Comparison of ENCODE assay signal across 8 cellular contexts in the genomic region with DNA sequence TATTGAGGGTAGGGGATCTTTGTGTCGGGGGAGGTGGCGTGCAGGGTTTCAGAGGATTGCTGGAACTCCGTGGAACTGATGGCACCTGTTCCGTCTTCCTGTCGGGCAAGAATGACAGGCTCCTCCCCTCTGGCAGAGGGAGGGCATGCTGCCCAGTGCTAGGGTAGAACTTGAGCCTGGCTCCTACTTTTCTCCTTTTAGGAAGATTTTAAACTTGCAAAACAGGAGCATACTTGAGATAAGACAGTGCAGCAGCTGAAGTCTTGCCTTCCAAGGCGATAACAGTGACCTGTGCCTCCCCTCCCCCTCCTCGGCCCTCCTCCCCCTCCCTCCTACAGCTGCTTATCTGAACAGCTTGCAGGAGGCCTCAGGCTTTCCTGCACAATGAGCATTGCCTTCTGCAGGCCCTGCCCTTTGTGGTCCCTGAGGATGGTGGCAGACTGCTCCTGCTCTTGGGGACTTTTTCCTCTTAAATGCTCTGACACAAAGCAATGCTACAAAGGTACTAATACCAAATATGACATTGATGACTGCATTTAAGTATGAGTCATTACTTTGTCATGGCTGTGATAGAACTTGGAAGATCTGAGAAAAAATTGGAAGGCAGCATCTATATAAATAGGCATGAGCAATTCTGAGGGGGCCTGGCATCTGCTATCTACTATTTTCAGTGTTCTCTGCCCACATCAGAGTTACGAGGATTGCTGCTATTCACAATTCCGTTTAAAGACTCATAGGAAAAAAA. TPM values are rescaled to one million over a fixed set of nuclear protein-coding genes. Genes with fewer than 3 reads are reported as not detected.
DNase-seq lines count a peak whose midpoint lies in the region; ATAC-seq and TF ChIP-seq lines count a peak whose summit lies in the region.

No MANE protein-coding gene starts in this region.

- H3K27ac ChIP-seq in Panc1 (ENCODE audit: low read length) (peak overlapping the region; percentile 17; the same call in 1 of the 2 replicates), body of pancreas (peak overlapping the region; percentile 90 to 96 (median 92)), iPS-18a (ENCODE audit: low read length) (no peak overlapping the region), sigmoid colon (peak overlapping the region; percentile 89 to 98 (median 95))

- POLR2A ChIA-PET in Panc1 (lab: Charles Lee), result interaction anchor here (0.6 kb wide), 1 partner anchor 16 kb away, joined by 4 read pairs; no protein-coding TSS in a partner anchor

- no TSS peak for BruUV-seq in Panc1 (replicated peaks; lab: Mats Ljungman, UMichigan)

- ATAC-seq in Panc1, result no peak
- peak; percentile 30 for ATAC-seq in body of pancreas
- no peak for ATAC-seq in HG02938 (IDR thresholded peaks at IDR 0.05; ENCODE audit: unreplicated experiment)
- ATAC-seq in HG03378 (IDR thresholded peaks at IDR 0.05; ENCODE audit: unreplicated experiment), result no peak

- H3K27me3 ChIP-seq in Panc1 (ENCODE audit: control insufficient read depth, insufficient read depth, low read length) (no peaks in the 10 kb centered on the region), body of pancreas (no peaks in the 10 kb centered on the region), iPS-18a (ENCODE audit: control insufficient read depth, insufficient read depth, low read length) (peaks cover 44% of the 10 kb centered on the region), sigmoid colon (no peaks in the 10 kb centered on the region)

- in situ Hi-C loops in Panc1 (cut with HindIII; ENCODE audit: low pct_unique_long_range_greater_than_20kb, low sequenced_read_pairs), result no loop called here

- H3K36me3 ChIP-seq in Panc1 (ENCODE audit: control insufficient read depth, insufficient read depth, low read length) (no peaks in the 10 kb centered on the region), body of pancreas (replicated peaks in 1 of 2; ENCODE audit: insufficient read depth in 1 of 2, low read depth in 2 of 2) (no peaks in the 10 kb centered on the region), iPS-18a (ENCODE audit: control insufficient read depth, low read depth, low read length) (no peaks in the 10 kb centered on the region), sigmoid colon (no peaks in the 10 kb centered on the region)

- peak overlapping the region; percentile 59 for H3K9ac ChIP-seq in iPS-18a (ENCODE audit: low read length)

- H3K4me3 ChIP-seq in Panc1 (ENCODE audit: low read depth in 2 of 2, low read length in 2 of 2), result peak overlapping the region; percentile 41 to 61
- H3K4me3 ChIP-seq in body of pancreas, result peak overlapping the region in 1 of 2 donors; percentile 74
- H3K4me3 ChIP-seq in iPS-18a (ENCODE audit: low read length), result peak overlapping the region; percentile 68
- peak overlapping the region; percentile 60 to 94 (median 82) for H3K4me3 ChIP-seq in sigmoid colon

- TF ChIP-seq CTCF in Panc1 (IDR thresholded peaks at IDR 0.05), result no peak
- TF ChIP-seq CTCF in body of pancreas (IDR thresholded peaks at IDR 0.05), result no peak
- no peak for TF ChIP-seq CTCF in sigmoid colon (IDR thresholded peaks at IDR 0.05)

- WGBS in body of pancreas, 2 donors, result 17 to 21% methylated on average over 9 of the region's 9 CpGs
- whole genome bisulfite sequencing in sigmoid colon, 2 donors, result 22 to 30% methylated on average over 9 of the region's 9 CpGs

- no peak for TF ChIP-seq EP300 in sigmoid colon (IDR thresholded peaks at IDR 0.05)

- H3K4me1 ChIP-seq in Panc1 (ENCODE audit: control insufficient read depth, insufficient read depth, low read length) (peaks cover 5% of the 10 kb centered on the region), body of pancreas (peaks cover 40% of the 10 kb centered on the region), iPS-18a (ENCODE audit: control insufficient read depth, low read depth, low read length) (peaks cover 25% of the 10 kb centered on the region), sigmoid colon (peaks cover 0 to 43% (median 35%) of the 10 kb centered on the region in 4 donors)

- peak in 1 of 3 donors; percentile 0 for TF ChIP-seq POLR2A in body of pancreas (IDR thresholded peaks at IDR 0.05)
- TF ChIP-seq POLR2A in sigmoid colon (IDR thresholded peaks at IDR 0.05), result no peak

- H3K9me3 ChIP-seq in Panc1 (ENCODE audit: control insufficient read depth, insufficient read depth, low read depth, low read length) (no peaks in the 10 kb centered on the region), body of pancreas (no peaks in the 10 kb centered on the region), iPS-18a (ENCODE audit: control insufficient read depth, low read depth, low read length) (no peaks in the 10 kb centered on the region), sigmoid colon (no peaks in the 10 kb centered on the region)

- intact Hi-C loops in Panc1 (cut with micrococcal nuclease; ENCODE audit: unreplicated experiment), result loop anchor here (10.0 kb wide), 1 partner anchor 318 kb away; no protein-coding TSS in a partner anchor
- intact Hi-C loops in body of pancreas (cut with DNase I), result no loop called here
- intact Hi-C loops in sigmoid colon (cut with DNase I), result loop anchor here (1.0 kb wide), 2 partner anchors 17 to 285 kb away; no protein-coding TSS in a partner anchor

- DNase-seq in NCI-H2107 treated with DMSO at 0.1 percent for 48 hours (lab: John Stamatoyannopoulos, UW; ENCODE audit: unreplicated experiment) (peak; percentile 50), NCI-H2107 (lab: John Stamatoyannopoulos, UW) (no peak), Panc1 (ENCODE audit: low read depth, low spot score) (no peak), body of pancreas (peak; percentile 74 to 86 (median 82)), sigmoid colon (no peak)

- CTCF ChIA-PET in Panc1 (lab: Charles Lee), result interaction anchor here (1.1 kb wide), 1 partner anchor 493 kb away, joined by 6 read pairs; no protein-coding TSS in a partner anchor

RNA-seq across cellular contexts. Expression of a gene that starts 1.9 kb away (rescaled TPM):
- 1.2 TPM for total RNA-seq in Panc1 (2021; ENCODE audit: unreplicated experiment)
- polyA plus RNA-seq in Panc1 (2012; ENCODE audit: insufficient read length), result 3.3 TPM
- 10 to 100 TPM; 30.3 to 54.2 TPM for total RNA-seq in body of pancreas
- total RNA-seq in sigmoid colon, result 10 to 100 TPM in 3 of 4 donors, 1 to 10 TPM in 1; 5.7 to 37.8 (median 17.3) TPM
- 10 to 100 TPM in 2 of 3 donors, 1 to 10 TPM in 1; 8.6 to 26.3 (median 21.0) TPM for polyA plus RNA-seq in sigmoid colon

Comparison
In these comparisons a context has a peak if more than half of its experiments do, and no peak if none do; other contexts are left out.
1. DNase-seq: peak in NCI-H2107 treated with DMSO at 0.1 percent for 48 hours (single experiment) and body of pancreas (4 of 4); none in NCI-H2107 (single experiment), Panc1 (single experiment) and sigmoid colon (single experiment).